Comparison of ENCODE assay signal across 1 cellular context in the genomic region with DNA sequence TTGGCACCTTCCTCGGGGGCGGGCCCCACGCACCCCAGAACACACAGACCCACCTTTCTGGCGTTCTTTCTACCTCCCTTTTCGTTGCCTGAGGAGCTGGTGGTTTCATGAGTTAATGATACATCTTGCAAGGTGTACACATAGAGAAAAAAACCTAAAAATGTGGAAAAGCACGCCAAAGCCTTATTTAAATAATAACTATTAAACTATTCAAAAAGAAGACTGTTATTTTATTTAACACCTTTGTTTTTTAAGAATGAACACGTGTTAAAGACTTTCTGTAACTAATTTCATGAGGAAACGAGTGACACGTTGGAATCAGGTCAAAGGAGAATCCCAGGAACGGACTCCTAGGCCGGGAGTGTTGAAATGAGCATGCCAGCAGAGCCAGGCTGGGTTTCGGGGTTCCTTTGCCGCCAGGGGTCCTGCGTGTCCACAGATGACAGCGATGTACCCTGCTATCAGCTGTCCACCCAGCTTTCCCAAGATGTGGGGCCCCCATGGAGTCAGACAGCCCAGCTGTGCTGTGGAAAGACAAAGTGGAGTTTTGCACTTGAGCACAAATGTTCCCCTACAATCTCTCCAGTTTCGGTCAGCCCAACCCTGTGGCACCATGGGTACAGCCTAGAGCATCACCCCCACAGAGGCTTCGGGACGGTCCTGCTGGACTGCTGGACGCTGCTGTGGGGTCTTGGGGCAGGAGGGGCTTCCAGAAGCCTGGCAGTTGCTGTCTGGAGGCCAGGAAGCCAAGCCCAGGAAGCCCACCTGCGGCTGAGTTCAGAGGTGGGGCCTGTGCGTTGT.
TF ChIP-seq lines count a peak whose summit lies in the region.

No MANE protein-coding gene starts in this region.

TF ChIP-seq in HepG2, 621 proteins besides CTCF, POLR2A, EP300 and RAD21 (continued from another document and continues in another):
- no peak for TF ChIP-seq ONECUT2 (CRISPR knock-in tag; IDR thresholded peaks at IDR 0.05)
- TF ChIP-seq ZMYM2 (CRISPR knock-in tag; IDR thresholded peaks at IDR 0.05), result no peak
- TF ChIP-seq ZKSCAN5 (CRISPR knock-in tag; IDR thresholded peaks at IDR 0.05), result no peak
- 0 out of 2 replicates have a peak, but pooled peaks have one; percentile 38 for TF ChIP-seq ZNF337 (CRISPR knock-in tag; IDR thresholded peaks at IDR 0.05; ENCODE audit: borderline replicate concordance, low read depth)
- TF ChIP-seq, protein P1, sequence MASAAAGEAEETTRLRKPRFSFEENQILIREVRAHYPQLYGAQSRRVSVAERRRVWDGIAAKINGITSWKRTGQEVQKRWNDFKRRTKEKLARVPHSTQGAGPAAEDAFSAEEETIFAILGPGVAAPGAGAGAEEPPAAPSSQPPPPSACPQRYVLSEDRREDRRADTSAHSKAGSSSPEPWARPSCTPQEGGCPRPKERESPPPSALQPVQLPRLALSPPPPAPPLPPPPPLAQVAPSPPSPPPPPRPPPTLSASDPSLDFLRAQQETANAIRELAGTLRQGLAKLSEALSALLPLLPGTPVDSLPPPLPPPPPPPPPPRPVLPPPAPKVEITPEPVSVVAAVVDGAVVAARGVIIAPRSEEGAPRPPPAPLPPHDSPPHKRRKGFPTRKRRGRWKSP (CRISPR knock-in tag; IDR thresholded peaks at IDR 0.05), result no peak
- no peak for TF ChIP-seq ZNF317 (CRISPR knock-in tag; IDR thresholded peaks at IDR 0.05)
- TF ChIP-seq STAG1 (CRISPR knock-in tag; IDR thresholded peaks at IDR 0.05), result peak; percentile 2; the same call in 1 of the 2 replicates
- no peak for TF ChIP-seq TBX3 (IDR thresholded peaks at IDR 0.05; ENCODE audit: borderline replicate concordance)
- TF ChIP-seq HINFP (CRISPR knock-in tag; IDR thresholded peaks at IDR 0.05; ENCODE audit: low read depth), result peak; percentile 83; the same call in 1 of the 2 replicates
- TF ChIP-seq NR2F2 (IDR thresholded peaks at IDR 0.05; ENCODE audit: borderline replicate concordance, low read depth), result no peak
- TF ChIP-seq, protein P2, sequence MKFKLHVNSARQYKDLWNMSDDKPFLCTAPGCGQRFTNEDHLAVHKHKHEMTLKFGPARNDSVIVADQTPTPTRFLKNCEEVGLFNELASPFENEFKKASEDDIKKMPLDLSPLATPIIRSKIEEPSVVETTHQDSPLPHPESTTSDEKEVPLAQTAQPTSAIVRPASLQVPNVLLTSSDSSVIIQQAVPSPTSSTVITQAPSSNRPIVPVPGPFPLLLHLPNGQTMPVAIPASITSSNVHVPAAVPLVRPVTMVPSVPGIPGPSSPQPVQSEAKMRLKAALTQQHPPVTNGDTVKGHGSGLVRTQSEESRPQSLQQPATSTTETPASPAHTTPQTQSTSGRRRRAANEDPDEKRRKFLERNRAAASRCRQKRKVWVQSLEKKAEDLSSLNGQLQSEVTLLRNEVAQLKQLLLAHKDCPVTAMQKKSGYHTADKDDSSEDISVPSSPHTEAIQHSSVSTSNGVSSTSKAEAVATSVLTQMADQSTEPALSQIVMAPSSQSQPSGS (CRISPR knock-in tag; IDR thresholded peaks at IDR 0.05), result no peak; the same call in 1 of the 2 replicates
- no peak for TF ChIP-seq POGZ (CRISPR knock-in tag; IDR thresholded peaks at IDR 0.05)
- peak; percentile 43; the same call in 1 of the 2 replicates for TF ChIP-seq ZNF672 (CRISPR knock-in tag; IDR thresholded peaks at IDR 0.05)
- peak; percentile 55; the same call in 1 of the 2 replicates for TF ChIP-seq FOXJ3 (CRISPR knock-in tag; IDR thresholded peaks at IDR 0.05; ENCODE audit: borderline replicate concordance)
- no peak for TF ChIP-seq ZNF746 (CRISPR knock-in tag; IDR thresholded peaks at IDR 0.05)
- TF ChIP-seq ZFX (CRISPR knock-in tag; IDR thresholded peaks at IDR 0.05; ENCODE audit: low read depth), result peak; percentile 43; the same call in 1 of the 2 replicates
- TF ChIP-seq ZC3H4 (CRISPR knock-in tag; IDR thresholded peaks at IDR 0.05; ENCODE audit: borderline replicate concordance), result 0 out of 2 replicates have a peak, but pooled peaks have one; percentile 56
- TF ChIP-seq, protein P3, sequence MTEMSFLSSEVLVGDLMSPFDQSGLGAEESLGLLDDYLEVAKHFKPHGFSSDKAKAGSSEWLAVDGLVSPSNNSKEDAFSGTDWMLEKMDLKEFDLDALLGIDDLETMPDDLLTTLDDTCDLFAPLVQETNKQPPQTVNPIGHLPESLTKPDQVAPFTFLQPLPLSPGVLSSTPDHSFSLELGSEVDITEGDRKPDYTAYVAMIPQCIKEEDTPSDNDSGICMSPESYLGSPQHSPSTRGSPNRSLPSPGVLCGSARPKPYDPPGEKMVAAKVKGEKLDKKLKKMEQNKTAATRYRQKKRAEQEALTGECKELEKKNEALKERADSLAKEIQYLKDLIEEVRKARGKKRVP (CRISPR knock-in tag; IDR thresholded peaks at IDR 0.05), result no peak; a peak in 1 of 4 replicates
- TF ChIP-seq, protein P4, sequence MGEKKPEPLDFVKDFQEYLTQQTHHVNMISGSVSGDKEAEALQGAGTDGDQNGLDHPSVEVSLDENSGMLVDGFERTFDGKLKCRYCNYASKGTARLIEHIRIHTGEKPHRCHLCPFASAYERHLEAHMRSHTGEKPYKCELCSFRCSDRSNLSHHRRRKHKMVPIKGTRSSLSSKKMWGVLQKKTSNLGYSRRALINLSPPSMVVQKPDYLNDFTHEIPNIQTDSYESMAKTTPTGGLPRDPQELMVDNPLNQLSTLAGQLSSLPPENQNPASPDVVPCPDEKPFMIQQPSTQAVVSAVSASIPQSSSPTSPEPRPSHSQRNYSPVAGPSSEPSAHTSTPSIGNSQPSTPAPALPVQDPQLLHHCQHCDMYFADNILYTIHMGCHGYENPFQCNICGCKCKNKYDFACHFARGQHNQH (CRISPR knock-in tag; IDR thresholded peaks at IDR 0.05), result no peak; the same call in 1 of the 2 replicates
- TF ChIP-seq MED13 (CRISPR knock-in tag; IDR thresholded peaks at IDR 0.05), result peak; percentile 14; the same call in 1 of the 2 replicates
- TF ChIP-seq ZNF496 (CRISPR knock-in tag; IDR thresholded peaks at IDR 0.05; ENCODE audit: insufficient replicate concordance), result no peak
- TF ChIP-seq MAX (IDR thresholded peaks at IDR 0.05), result 0 out of 2 replicates have a peak, but pooled peaks have one; percentile 15
- TF ChIP-seq ARNT2 (CRISPR knock-in tag; IDR thresholded peaks at IDR 0.05; ENCODE audit: low read depth), result no peak
- TF ChIP-seq ZNF468 (CRISPR knock-in tag; IDR thresholded peaks at IDR 0.05), result no peak
- TF ChIP-seq YEATS4 (CRISPR knock-in tag; IDR thresholded peaks at IDR 0.05; ENCODE audit: borderline replicate concordance), result no peak
- TF ChIP-seq SCMH1 (CRISPR knock-in tag; IDR thresholded peaks at IDR 0.05; ENCODE audit: borderline replicate concordance), result no peak
- peak; percentile 40; the same call in 1 of the 2 replicates for TF ChIP-seq ZNF709 (CRISPR knock-in tag; IDR thresholded peaks at IDR 0.05)
- no peak for TF ChIP-seq MTF2 (CRISPR knock-in tag; IDR thresholded peaks at IDR 0.05; ENCODE audit: borderline replicate concordance)
- TF ChIP-seq, protein P5, sequence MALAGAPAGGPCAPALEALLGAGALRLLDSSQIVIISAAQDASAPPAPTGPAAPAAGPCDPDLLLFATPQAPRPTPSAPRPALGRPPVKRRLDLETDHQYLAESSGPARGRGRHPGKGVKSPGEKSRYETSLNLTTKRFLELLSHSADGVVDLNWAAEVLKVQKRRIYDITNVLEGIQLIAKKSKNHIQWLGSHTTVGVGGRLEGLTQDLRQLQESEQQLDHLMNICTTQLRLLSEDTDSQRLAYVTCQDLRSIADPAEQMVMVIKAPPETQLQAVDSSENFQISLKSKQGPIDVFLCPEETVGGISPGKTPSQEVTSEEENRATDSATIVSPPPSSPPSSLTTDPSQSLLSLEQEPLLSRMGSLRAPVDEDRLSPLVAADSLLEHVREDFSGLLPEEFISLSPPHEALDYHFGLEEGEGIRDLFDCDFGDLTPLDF (CRISPR knock-in tag; IDR thresholded peaks at IDR 0.05), result no peak
- peak; percentile 84; the same call in 1 of the 2 replicates for TF ChIP-seq MAF1 (CRISPR knock-in tag; IDR thresholded peaks at IDR 0.05; ENCODE audit: borderline replicate concordance)
- TF ChIP-seq NAIF1 (CRISPR knock-in tag; IDR thresholded peaks at IDR 0.05; ENCODE audit: borderline replicate concordance), result no peak
- TF ChIP-seq, protein P6, sequence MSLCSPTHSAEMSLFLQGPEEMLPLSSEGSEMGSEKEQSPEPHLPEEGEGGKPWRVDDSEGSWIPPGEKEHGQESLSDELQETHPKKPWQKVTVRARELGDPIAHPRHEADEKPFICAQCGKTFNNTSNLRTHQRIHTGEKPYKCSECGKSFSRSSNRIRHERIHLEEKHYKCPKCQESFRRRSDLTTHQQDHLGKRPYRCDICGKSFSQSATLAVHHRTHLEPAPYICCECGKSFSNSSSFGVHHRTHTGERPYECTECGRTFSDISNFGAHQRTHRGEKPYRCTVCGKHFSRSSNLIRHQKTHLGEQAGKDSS (CRISPR knock-in tag; IDR thresholded peaks at IDR 0.05; ENCODE audit: borderline replicate concordance, low read depth), result peak; percentile 61; the same call in 1 of the 2 replicates
- no peak; the same call in 1 of the 2 replicates for TF ChIP-seq ZFP82 (CRISPR knock-in tag; IDR thresholded peaks at IDR 0.05; ENCODE audit: borderline replicate concordance)
- no peak for TF ChIP-seq BRF2 (CRISPR knock-in tag; IDR thresholded peaks at IDR 0.05)
- no peak for TF ChIP-seq TBP (CRISPR knock-in tag; IDR thresholded peaks at IDR 0.05)
- TF ChIP-seq HDAC2 (CRISPR knock-in tag; IDR thresholded peaks at IDR 0.05), result no peak; the same call in 1 of the 2 replicates
- no peak for TF ChIP-seq JUNB (CRISPR knock-in tag; IDR thresholded peaks at IDR 0.05; ENCODE audit: borderline replicate concordance)
- TF ChIP-seq DNMT3B (CRISPR knock-in tag; conservative IDR thresholded peaks at IDR 0.05), result no peak
- TF ChIP-seq SRSF4 (IDR thresholded peaks at IDR 0.05; ENCODE audit: low read depth, low read length, poor library complexity, severe bottlenecking), result no peak
- no peak for TF ChIP-seq CEBPZ (IDR thresholded peaks at IDR 0.05; ENCODE audit: low read length)
- no peak for TF ChIP-seq ATF7 (IDR thresholded peaks at IDR 0.05)
- peak; percentile 57; the same call in 1 of the 2 replicates for TF ChIP-seq ATF7 (CRISPR knock-in tag; IDR thresholded peaks at IDR 0.05)
- TF ChIP-seq TRIM24 (CRISPR knock-in tag; IDR thresholded peaks at IDR 0.05), result no peak
- no peak for TF ChIP-seq GMEB2 (CRISPR knock-in tag; IDR thresholded peaks at IDR 0.05; ENCODE audit: low read depth)
